8 cellular contexts compared by ENCODE assay signal in genomic region chr3:169965562-169965961, GRCh38. TPM values are rescaled to one million over a fixed set of nuclear protein-coding genes. Genes with fewer than 3 reads are reported as not detected.
A peak's percentile ranks its signal among the peaks of the same experiment; 100 is the strongest.
DNase-seq lines count a peak whose midpoint lies in the region; ATAC-seq and TF ChIP-seq lines count a peak whose summit lies in the region.

No MANE protein-coding gene starts in this region.

- peak overlapping the region; percentile 97 to 100 (median 99) for H3K27ac Mint-ChIP-seq in CD8-positive, alpha-beta memory T cell
- H3K27ac Mint-ChIP-seq in MCF 10A (ENCODE audit: low read depth, unreplicated experiment), result no peak overlapping the region
- H3K27ac Mint-ChIP-seq in natural killer cell, result peak overlapping the region; percentile 95 to 98

- intact Hi-C loops in MCF 10A (cut with micrococcal nuclease), result no loop called here
- intact Hi-C loops in natural killer cell (cut with micrococcal nuclease), result no loop called here

- POLR2A ChIA-PET in CD8-positive, alpha-beta memory T cell (lab: Charles Lee), result interaction anchor here (0.8 to 2.9 kb wide), 3 partner anchors 17 to 193 kb away, joined by 3 to 23 read pairs (median 3); partner anchors contain the start of gene MYNN
- POLR2A ChIA-PET in MCF 10A (lab: Yijun Ruan, JAX), result interaction anchor here (0.6 to 4.7 kb wide), 7 partner anchors 21 to 939 kb away, joined by 3 to 35 read pairs (median 3); partner anchors contain the start of genes MYNN and RPL22L1

- no peaks in the 10 kb centered on the region for H3K27me3 Mint-ChIP-seq in CD8-positive, alpha-beta memory T cell
- no peaks in the 10 kb centered on the region for H3K27me3 Mint-ChIP-seq in MCF 10A (ENCODE audit: insufficient read depth, unreplicated experiment)
- H3K27me3 Mint-ChIP-seq in natural killer cell (ENCODE audit: low read depth in 2 of 2), result peaks cover 22 to 24% of the 10 kb centered on the region in 2 donors

- H3K27me3 ChIP-seq in CD8-positive, alpha-beta memory T cell (ENCODE audit: insufficient read depth, low read length, poor library complexity, severe bottlenecking), result no peaks in the 10 kb centered on the region
- no peaks in the 10 kb centered on the region for H3K27me3 ChIP-seq in HUES48 (ENCODE audit: control insufficient read depth, insufficient read depth, low read length)

- no peaks in the 10 kb centered on the region for H3K9me3 Mint-ChIP-seq in CD8-positive, alpha-beta memory T cell
- H3K9me3 Mint-ChIP-seq in MCF 10A (ENCODE audit: unreplicated experiment), result peaks cover 11% of the 10 kb centered on the region
- no peaks in the 10 kb centered on the region for H3K9me3 Mint-ChIP-seq in natural killer cell

- no peaks in the 10 kb centered on the region for H3K36me3 ChIP-seq in CD8-positive, alpha-beta memory T cell (ENCODE audit: insufficient read depth, low read length)
- H3K36me3 ChIP-seq in HUES48 (ENCODE audit: control insufficient read depth, insufficient read depth, low read length), result peaks cover 9% of the 10 kb centered on the region; the same call in 1 of the 2 replicates

- DNase-seq in CD8-positive, alpha-beta memory T cell, result no peak
- DNase-seq in MCF 10A (ENCODE audit: unreplicated experiment) (no peak), natural killer cell (no peak), CD1c-positive myeloid dendritic cell (ENCODE audit: extremely low spot score) (no peak), DMS153 treated with DMSO at 0.1 percent for 48 hours (lab: John Stamatoyannopoulos, UW; ENCODE audit: unreplicated experiment) (no peak), COLO829 (ENCODE audit: low spot score) (no peak)

- no TSS peak for BruUV-seq in MCF 10A (replicated peaks; lab: Mats Ljungman, UMichigan)

- H3K9ac ChIP-seq in HUES48 (ENCODE audit: low read depth, low read length), result no peak overlapping the region

- ATAC-seq in natural killer cell, result no peak
- ATAC-seq in HG03280 (IDR thresholded peaks at IDR 0.05; ENCODE audit: unreplicated experiment), result no peak

- TF ChIP-seq CTCF in MCF 10A (IDR thresholded peaks at IDR 0.05; ENCODE audit: unreplicated experiment) (no peak), natural killer cell (IDR thresholded peaks at IDR 0.05) (no peak)

- H3K36me3 Mint-ChIP-seq in CD8-positive, alpha-beta memory T cell, result peaks cover 0 to 22% (median 2%) of the 10 kb centered on the region in 3 donors
- no peaks in the 10 kb centered on the region for H3K36me3 Mint-ChIP-seq in MCF 10A (ENCODE audit: insufficient read depth, unreplicated experiment)
- no peaks in the 10 kb centered on the region for H3K36me3 Mint-ChIP-seq in natural killer cell

- CTCF ChIA-PET in CD8-positive, alpha-beta memory T cell (lab: Charles Lee), result interaction anchor here (1.9 to 2.7 kb wide), 3 partner anchors 103 to 203 kb away, joined by 6 to 14 read pairs (median 10); partner anchors contain the start of gene MYNN
- CTCF ChIA-PET in MCF 10A (lab: Yijun Ruan, JAX), result interaction anchor here (1.1 to 1.8 kb wide), 4 partner anchors 9 to 198 kb away, joined by 3 to 6 read pairs (median 6); no protein-coding TSS in a partner anchor

- peaks cover 50 to 74% (median 53%) of the 10 kb centered on the region in 3 donors for H3K4me1 Mint-ChIP-seq in CD8-positive, alpha-beta memory T cell
- peaks cover 17% of the 10 kb centered on the region for H3K4me1 Mint-ChIP-seq in MCF 10A (ENCODE audit: insufficient read depth, unreplicated experiment)
- H3K4me1 Mint-ChIP-seq in natural killer cell, result peaks cover 30 to 40% of the 10 kb centered on the region in 2 donors

- peaks cover 39% of the 10 kb centered on the region for H3K4me1 ChIP-seq in CD8-positive, alpha-beta memory T cell (ENCODE audit: insufficient read depth, low read length)
- H3K4me1 ChIP-seq in HUES48 (ENCODE audit: control insufficient read depth, insufficient read depth, low read length), result peaks cover 27% of the 10 kb centered on the region

- no peaks in the 10 kb centered on the region for H3K9me3 ChIP-seq in CD8-positive, alpha-beta memory T cell (ENCODE audit: low read length)
- no peaks in the 10 kb centered on the region for H3K9me3 ChIP-seq in HUES48 (ENCODE audit: control insufficient read depth, insufficient read depth, low read length)

- H3K4me3 ChIP-seq in CD8-positive, alpha-beta memory T cell (ENCODE audit: low read length), result peak overlapping the region; percentile 80
- peak overlapping the region; percentile 94 for H3K4me3 ChIP-seq in HUES48 (ENCODE audit: low read depth, low read length)

- H3K4me3 Mint-ChIP-seq in CD8-positive, alpha-beta memory T cell, result peak overlapping the region; percentile 63 to 99 (median 96)
- H3K4me3 Mint-ChIP-seq in MCF 10A (ENCODE audit: unreplicated experiment), result peak overlapping the region; percentile 11
- H3K4me3 Mint-ChIP-seq in natural killer cell, result peak overlapping the region; percentile 98

- peak overlapping the region; percentile 89 for H3K27ac ChIP-seq in CD8-positive, alpha-beta memory T cell (ENCODE audit: low read depth, low read length)
- H3K27ac ChIP-seq in HUES48 (ENCODE audit: low read depth, low read length), result no peak overlapping the region

RNA-seq across cellular contexts. Expression of gene SEC62, which starts 1.0 kb away (rescaled TPM):
- total RNA-seq in CD8-positive, alpha-beta memory T cell, result 10 to 100 TPM; 66.7 to 68.3 TPM
- 190 TPM for polyA plus RNA-seq in CD8-positive, alpha-beta memory T cell
- total RNA-seq in MCF 10A (2022), result 58.5 and 62.1 TPM in 2 replicates
- 10 to 100 TPM; 83.3 to 88.5 (median 86.6) TPM for total RNA-seq in natural killer cell

RNA-seq across cellular contexts. Expression of gene SAMD7, which starts 54.2 kb away (rescaled TPM):
- not detected for total RNA-seq in CD8-positive, alpha-beta memory T cell
- not detected for polyA plus RNA-seq in CD8-positive, alpha-beta memory T cell
- total RNA-seq in MCF 10A (2022), result not detected in 2 replicates
- not detected for total RNA-seq in natural killer cell

Comparison
In these comparisons a context has a peak if more than half of its experiments do, and no peak if none do; other contexts are left out.
1. H3K4me3 Mint-ChIP-seq: peak in every context shown above with its lines; median percentile 98 in natural killer cell; 96 in CD8-positive, alpha-beta memory T cell; 11 in MCF 10A.